13 cellular contexts compared by ENCODE assay signal in the genomic region with DNA sequence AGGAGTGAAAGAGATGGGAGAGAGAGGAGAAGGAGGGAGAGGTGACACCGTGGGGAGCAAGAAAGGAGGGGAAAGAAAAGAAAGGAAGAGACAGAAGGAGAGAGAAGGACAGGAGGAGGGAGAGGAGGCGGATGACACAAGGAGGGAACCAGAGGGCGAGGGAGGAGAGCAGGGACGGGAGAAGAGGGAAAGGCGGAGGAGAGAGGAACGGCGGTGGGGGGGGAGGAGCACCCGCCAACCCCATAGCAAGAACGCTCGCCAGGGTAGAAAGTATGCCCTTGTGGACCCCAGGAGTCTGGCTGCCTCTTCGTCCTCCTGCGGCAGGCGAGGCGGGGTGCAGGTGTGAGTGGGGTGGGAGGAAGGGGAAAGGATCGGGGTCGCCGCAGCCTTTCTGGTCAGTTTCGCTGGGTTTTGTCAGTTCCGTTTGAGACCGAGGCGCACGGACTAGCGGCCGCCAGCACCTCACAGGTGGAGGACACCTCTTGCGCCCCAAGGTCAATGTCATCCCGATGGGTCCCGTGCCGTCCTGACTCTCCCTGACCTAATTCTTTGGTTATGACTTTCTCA. TPM values are rescaled to one million over a fixed set of nuclear protein-coding genes. Genes with fewer than 3 reads are reported as not detected.
DNase-seq lines count a peak whose midpoint lies in the region; ATAC-seq and TF ChIP-seq lines count a peak whose summit lies in the region.
"Had no signal": no experiment of that assay in that cellular context is flagged by ENCODE, and none has a peak within 500 bp of the region (broad histone marks: within the 10 kb centered on the region; RNA-seq: fewer than 3 reads in every experiment).

No MANE protein-coding gene starts in this region.

- no peak overlapping the region for H3K27ac Mint-ChIP-seq in activated T-helper 17 cell treated with anti-CD3 and anti-CD28 coated beads, Interleukin-2, amount 50 U/mL, for 72 hours
- H3K27ac Mint-ChIP-seq in neural progenitor cell: no peak overlapping the region
- H3K27ac Mint-ChIP-seq: HFFc6 had no signal

- TF ChIP-seq CTCF in MM.1S (IDR thresholded peaks at IDR 0.05; ENCODE audit: low read length) (no peak), neural progenitor cell (IDR thresholded peaks at IDR 0.05) (no peak)

- H3K4me1 ChIP-seq in MM.1S (ENCODE audit: low read length) (peaks cover 12% of the 10 kb centered on the region), neural progenitor cell (peaks cover 32% of the 10 kb centered on the region)

- H3K9me3 ChIP-seq in MM.1S (replicated peaks; ENCODE audit: insufficient read depth, low read length): no peaks in the 10 kb centered on the region
- no peaks in the 10 kb centered on the region for H3K9me3 ChIP-seq in neural progenitor cell (ENCODE audit: low read depth)
- H3K9me3 ChIP-seq: uterus had no signal

- peaks cover 8% of the 10 kb centered on the region for H3K36me3 Mint-ChIP-seq in activated T-helper 17 cell treated with anti-CD3 and anti-CD28 coated beads, Interleukin-2, amount 50 U/mL, for 72 hours (ENCODE audit: low read depth)
- no peaks in the 10 kb centered on the region for H3K36me3 Mint-ChIP-seq in neural progenitor cell

- H4K20me1 ChIP-seq in MM.1S (ENCODE audit: insufficient read depth, low read length): no peaks in the 10 kb centered on the region
- peaks cover 61% of the 10 kb centered on the region for H4K20me1 ChIP-seq in neural progenitor cell (ENCODE audit: low read depth)

- peaks cover 6% of the 10 kb centered on the region for H3K4me1 Mint-ChIP-seq in activated T-helper 17 cell treated with anti-CD3 and anti-CD28 coated beads, Interleukin-2, amount 50 U/mL, for 72 hours
- H3K4me1 Mint-ChIP-seq in neural progenitor cell: peaks cover 50% of the 10 kb centered on the region

- peaks cover 53% of the 10 kb centered on the region for H3K27me3 Mint-ChIP-seq in activated T-helper 17 cell treated with anti-CD3 and anti-CD28 coated beads, Interleukin-2, amount 50 U/mL, for 72 hours
- peaks cover 59% of the 10 kb centered on the region for H3K27me3 Mint-ChIP-seq in neural progenitor cell (ENCODE audit: insufficient read depth, low read depth)

- H3K4me2 ChIP-seq in MM.1S (ENCODE audit: low read depth, low read length) (peak overlapping the region; percentile 62), neural progenitor cell (peak overlapping the region; percentile 60)
- H3K4me2 ChIP-seq: PC-9 had no signal

- peak overlapping the region; percentile 23 for H3K4me3 Mint-ChIP-seq in activated T-helper 17 cell treated with anti-CD3 and anti-CD28 coated beads, Interleukin-2, amount 50 U/mL, for 72 hours
- peak overlapping the region; percentile 83 for H3K4me3 Mint-ChIP-seq in neural progenitor cell
- H3K4me3 Mint-ChIP-seq: HFFc6 had no signal

- H3K9ac ChIP-seq in MM.1S (ENCODE audit: low read length): no peak overlapping the region
- H3K9ac ChIP-seq in neural progenitor cell: no peak overlapping the region

- H3K79me2 ChIP-seq in MM.1S (ENCODE audit: low read length) (no peaks in the 10 kb centered on the region), neural progenitor cell (ENCODE audit: low read depth) (no peaks in the 10 kb centered on the region)

- no peak overlapping the region for H3K27ac ChIP-seq in MM.1S (ENCODE audit: low read length)
- H3K27ac ChIP-seq in neural progenitor cell: no peak overlapping the region
- H3K27ac ChIP-seq: PC-9, uterus had no signal

- H3K4me3 ChIP-seq in MM.1S (ENCODE audit: low read length): no peak overlapping the region; the same call in 1 of the 2 replicates
- peak overlapping the region; percentile 30 for H3K4me3 ChIP-seq in neural progenitor cell
- H3K4me3 ChIP-seq: PC-9, uterus had no signal

- H2AFZ ChIP-seq in MM.1S (ENCODE audit: low read length): no peak overlapping the region
- no peak overlapping the region for H2AFZ ChIP-seq in neural progenitor cell (replicated peaks)
- H2AFZ ChIP-seq: PC-9 had no signal

- H3F3A ChIP-seq in MM.1S (ENCODE audit: insufficient read depth, low read length): peaks cover 1% of the 10 kb centered on the region; the same call in 1 of the 2 replicates
- peaks cover 47% of the 10 kb centered on the region for H3F3A ChIP-seq in neural progenitor cell (ENCODE audit: low read depth)

- H3K27me3 ChIP-seq in MM.1S (replicated peaks; ENCODE audit: insufficient read depth, low read length) (peaks cover 66% of the 10 kb centered on the region), neural progenitor cell (peaks cover 100% of the 10 kb centered on the region)

- DNase-seq in NCI-H2171 treated with DMSO at 0.1 percent for 48 hours (lab: John Stamatoyannopoulos, UW) (peak; percentile 40), NCI-H2171 (lab: John Stamatoyannopoulos, UW) (no peak), MM.1S (peak; percentile 22), neural progenitor cell (ENCODE audit: low spot score) (peak; percentile 52), HUDEP-2 (lab: John Stamatoyannopoulos, UW; ENCODE audit: unreplicated experiment in 76 of 76) (no peak)
- DNase-seq in effector CD4-positive, alpha-beta T cell: no peak
- no peak for DNase-seq in stimulated activated naive CD4-positive, alpha-beta T cell (lab: John Stamatoyannopoulos, UW)
- DNase-seq: ACHN, HFFc6, PC-9, uterus had no signal

- no peaks in the 10 kb centered on the region for H3K9me3 Mint-ChIP-seq in activated T-helper 17 cell treated with anti-CD3 and anti-CD28 coated beads, Interleukin-2, amount 50 U/mL, for 72 hours
- H3K9me3 Mint-ChIP-seq in neural progenitor cell: no peaks in the 10 kb centered on the region
- H3K9me3 Mint-ChIP-seq: HFFc6 had no signal

- no peaks in the 10 kb centered on the region for H3K9me2 ChIP-seq in MM.1S (replicated peaks; ENCODE audit: insufficient read depth, low read length)

- H3K36me3 ChIP-seq in MM.1S (replicated peaks; ENCODE audit: insufficient read depth, low read length) (no peaks in the 10 kb centered on the region), neural progenitor cell (no peaks in the 10 kb centered on the region)
- H3K36me3 ChIP-seq: uterus had no signal

- ATAC-seq in activated T-helper 17 cell treated with anti-CD3 and anti-CD28 coated beads, Interleukin-2, amount 50 U/mL, for 72 hours (replicated peaks): no peak

RNA-seq across cellular contexts. Expression of a gene that starts 4.4 kb away (rescaled TPM):
- total RNA-seq in activated T-helper 17 cell treated with anti-CD3 and anti-CD28 coated beads, Interleukin-2, amount 50 U/mL, for 72 hours: 1 to 10 TPM in 1 of 2 donors, not detected in 1; 2.8 TPM
- total RNA-seq in neural progenitor cell (ENCODE audit: low replicate concordance): 0.28 and 0.41 TPM in 2 replicates
- total RNA-seq: HFFc6, mononuclear cell, PC-9, uterus had no signal

Comparison
In these comparisons a context has a peak if more than half of its experiments do, and no peak if none do; other contexts are left out.
1. DNase-seq: peak in NCI-H2171 treated with DMSO at 0.1 percent for 48 hours (single experiment), MM.1S (single experiment) and neural progenitor cell (single experiment); none in NCI-H2171 (single experiment), HUDEP-2 (0 of 76), effector CD4-positive, alpha-beta T cell (single experiment) and stimulated activated naive CD4-positive, alpha-beta T cell (0 of 6).